Comparison of ENCODE assay signal across 8 cellular contexts in the genomic region with DNA sequence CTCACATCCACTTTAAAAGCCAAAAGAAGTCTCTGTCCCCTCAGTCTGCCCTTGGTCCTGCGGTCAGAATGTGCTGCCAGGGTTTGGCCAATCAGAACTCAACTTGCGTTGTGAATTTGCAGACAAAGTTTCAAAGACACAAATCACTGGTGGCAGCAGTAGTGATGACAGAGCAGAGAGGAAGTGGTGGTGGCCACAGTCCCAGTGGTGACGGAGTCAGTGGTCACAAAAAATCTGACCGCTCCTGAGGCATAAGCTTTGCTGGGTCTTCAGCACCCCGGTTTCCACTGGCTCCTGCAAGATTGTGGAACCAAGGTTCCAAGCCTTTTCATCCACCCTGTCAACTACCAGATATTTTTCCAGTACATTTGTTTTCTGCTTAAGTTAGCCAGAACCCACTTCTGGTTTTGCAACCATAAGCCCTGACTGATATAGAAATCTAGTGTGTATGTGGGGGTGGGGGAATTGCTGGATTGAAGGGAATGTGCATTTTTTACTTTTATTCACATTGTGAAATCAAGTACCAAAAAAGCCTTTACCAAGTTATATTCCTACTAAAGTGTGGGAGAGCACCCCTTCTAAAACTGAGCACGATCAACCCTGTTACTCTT.
DNase-seq lines count a peak whose midpoint lies in the region; ATAC-seq, FAIRE-seq and TF ChIP-seq lines count a peak whose summit lies in the region.

No MANE protein-coding gene starts in this region.

- DNase-seq in GM13976 (ENCODE audit: low spot score) (peak; percentile 40), glomerular visceral epithelial cell (ENCODE audit: extremely low spot score) (peak; percentile 34), ecto neural progenitor cell (ENCODE audit: low spot score) (no peak), DMS 273 (lab: John Stamatoyannopoulos, UW; ENCODE audit: unreplicated experiment) (no peak), thyroid gland (no peak), D721Med (ENCODE audit: insufficient read length, low spot score) (no peak)

- WGBS in thyroid gland, 2 donors: 67 to 73% methylated on average over 6 of the region's 6 CpGs

- no peaks in the 10 kb centered on the region for H3K27me3 ChIP-seq in thyroid gland

- ATAC-seq in GM21367 (IDR thresholded peaks at IDR 0.05; ENCODE audit: unreplicated experiment) (peak; percentile 93), HG03521 (IDR thresholded peaks at IDR 0.05; ENCODE audit: unreplicated experiment) (peak; percentile 79)

- no peaks in the 10 kb centered on the region for H3K9me3 ChIP-seq in thyroid gland

- no peaks in the 10 kb centered on the region for H3K4me1 ChIP-seq in thyroid gland

- FAIRE-seq in D721Med (lab: Jason Lieb, UNC): no peak

- no peaks in the 10 kb centered on the region for H3K36me3 ChIP-seq in thyroid gland

- no peak for TF ChIP-seq POLR2A in thyroid gland (IDR thresholded peaks at IDR 0.05)

- in situ Hi-C loops in GM13976 (cut with MboI; ENCODE audit: low sequenced_read_pairs, unreplicated experiment): no loop called here

- no peak overlapping the region for H3K4me3 ChIP-seq in thyroid gland (replicated peaks in 1 of 3)

- TF ChIP-seq CTCF in GM13976 (IDR thresholded peaks at IDR 0.05; ENCODE audit: borderline replicate concordance, control extremely low read depth, extremely low read depth, insufficient read depth, missing control alignments) (no peak), thyroid gland (IDR thresholded peaks at IDR 0.05) (no peak), D721Med (IDR thresholded peaks at IDR 0.05; ENCODE audit: insufficient read depth, missing control alignments) (no peak)

- intact Hi-C loops in thyroid gland (cut with DNase I): no loop called here

- H3K27ac ChIP-seq in thyroid gland: no peak overlapping the region

Comparison
In these comparisons a context has a peak if more than half of its experiments do, and no peak if none do; other contexts are left out.
1. DNase-seq: peak in GM13976 (single experiment) and glomerular visceral epithelial cell (single experiment); none in ecto neural progenitor cell (single experiment), DMS 273 (single experiment), thyroid gland (0 of 2) and D721Med (single experiment).